In genomic region chr13:80338781-80339577, GRCh38 we compare ENCODE assay signal across 8 cellular contexts. TPM values are rescaled to one million over a fixed set of nuclear protein-coding genes. Genes with fewer than 3 reads are reported as not detected.
DNase-seq lines count a peak whose midpoint lies in the region; ATAC-seq, FAIRE-seq and TF ChIP-seq lines count a peak whose summit lies in the region.

No MANE protein-coding gene starts in this region.

- TF ChIP-seq POLR2A in H54 (IDR thresholded peaks at IDR 0.05; ENCODE audit: low read depth, low read length) (0 out of 2 replicates have a peak, but pooled peaks have one; percentile 17), spleen (IDR thresholded peaks at IDR 0.05) (peak in 1 of 3 donors; percentile 45)

- no peaks in the 10 kb centered on the region for H3K27me3 ChIP-seq in PC-3 (ENCODE audit: low read length)
- peaks cover 0 to 52% (median 0%) of the 10 kb centered on the region in 7 donors for H3K27me3 ChIP-seq in spleen (replicated peaks in 1 of 7)

- peak overlapping the region; percentile 99 for H3K9ac ChIP-seq in PC-3 (ENCODE audit: low read length)

- FAIRE-seq in H54 (lab: Jason Lieb, UNC): no peak

- H3K4me3 ChIP-seq in PC-3 (ENCODE audit: low read length) (peak overlapping the region; percentile 99), spleen (peak overlapping the region; percentile 57 to 91 (median 68))

- DNase-seq in DMS 273 (lab: John Stamatoyannopoulos, UW; ENCODE audit: unreplicated experiment): peak; percentile 63
- peak; percentile 57 for DNase-seq in H54 (ENCODE audit: insufficient read length, low spot score)
- peak; percentile 56 for DNase-seq in PC-3
- peak; percentile 74 for DNase-seq in kidney tubule cell (ENCODE audit: low spot score)
- DNase-seq in spleen: peak; percentile 89

- 0 to 1% (median 1%) methylated on average over 28 to 40 of the region's 40 CpGs for WGBS in spleen, 5 donors

- H3K4me2 ChIP-seq in PC-3 (ENCODE audit: low read length): peak overlapping the region; percentile 93

- ATAC-seq in PC-3: peak; percentile 14
- ATAC-seq in HG03025 (IDR thresholded peaks at IDR 0.05; ENCODE audit: low FRiP score, unreplicated experiment): no peak
- no peak for ATAC-seq in GM18520 (IDR thresholded peaks at IDR 0.05; ENCODE audit: unreplicated experiment)

- 0 out of 2 replicates have a peak overlapping the region, but pooled peaks have one; percentile 16 for H2AFZ ChIP-seq in PC-3 (ENCODE audit: low read length)

- POLR2A ChIA-PET in PC-3 (lab: Charles Lee; ENCODE audit: unreplicated experiment): interaction anchor here (0.6 kb wide), 1 partner anchor 253 kb away, joined by 3 read pairs; no protein-coding TSS in a partner anchor

- H3K79me2 ChIP-seq in PC-3 (ENCODE audit: low read length): peaks cover 68% of the 10 kb centered on the region

- BruUV-seq in PC-3 (replicated peaks; lab: Mats Ljungman, UMichigan): no TSS peak

- TF ChIP-seq CTCF in PC-3 (conservative IDR thresholded peaks at IDR 0.05; ENCODE audit: low read depth, low read length): peak; percentile 29; the same call in 1 of the 2 replicates
- TF ChIP-seq CTCF in spleen (IDR thresholded peaks at IDR 0.05 in 8 of 11, conservative IDR thresholded peaks at IDR 0.05 in 3 of 11): peak in 2 of 11 experiments; percentile 25

- H3F3A ChIP-seq in PC-3 (ENCODE audit: low read length, unreplicated experiment): no peaks in the 10 kb centered on the region

- H3K36me3 ChIP-seq in PC-3 (ENCODE audit: low read depth, low read length) (peaks cover 18% of the 10 kb centered on the region), spleen (peaks cover 0 to 21% (median 4%) of the 10 kb centered on the region in 6 donors)

- no peaks in the 10 kb centered on the region for H3K9me2 ChIP-seq in PC-3 (replicated peaks; ENCODE audit: low read length)

- intact Hi-C loops in PC-3 (cut with micrococcal nuclease): loop anchor here (1.0 to 10.0 kb wide), 4 partner anchors 114 to 708 kb away; no protein-coding TSS in a partner anchor
- intact Hi-C loops in spleen (cut with DNase I; ENCODE audit: low total_unique reads): no loop called here

- H3K4me1 ChIP-seq in PC-3 (ENCODE audit: insufficient read depth, low read length) (peaks cover 36% of the 10 kb centered on the region), spleen (peaks cover 10 to 88% (median 54%) of the 10 kb centered on the region in 6 donors)

- H4K20me1 ChIP-seq in PC-3 (ENCODE audit: low read length): peaks cover 58% of the 10 kb centered on the region

- CTCF ChIA-PET in PC-3 (lab: Charles Lee): no interaction called here

- H3K27ac ChIP-seq in PC-3 (ENCODE audit: low read length) (peak overlapping the region; percentile 91), cingulate gyrus (ENCODE audit: low read depth, low read length) (peak overlapping the region; percentile 80), spleen (peak overlapping the region; percentile 72 to 95 (median 93))

- H3K9me3 ChIP-seq in PC-3 (ENCODE audit: low read length): no peaks in the 10 kb centered on the region
- H3K9me3 ChIP-seq in spleen: no peaks in the 10 kb centered on the region

RNA-seq across cellular contexts. Expression of gene SPRY2, which starts 1.9 kb away (rescaled TPM):
- total RNA-seq in PC-3 (2014; rRNA removed): 16.5 and 19.0 TPM in 2 replicates
- 10 to 100 TPM; 29.5 to 63.9 (median 46.6) TPM for total RNA-seq in spleen
- 10 to 100 TPM in 1 of 3 donors, 1 to 10 TPM in 2; 8.5 to 13.9 (median 9.2) TPM for polyA plus RNA-seq in spleen
